ENCODE assay signal across 16 cellular contexts in the genomic region with DNA sequence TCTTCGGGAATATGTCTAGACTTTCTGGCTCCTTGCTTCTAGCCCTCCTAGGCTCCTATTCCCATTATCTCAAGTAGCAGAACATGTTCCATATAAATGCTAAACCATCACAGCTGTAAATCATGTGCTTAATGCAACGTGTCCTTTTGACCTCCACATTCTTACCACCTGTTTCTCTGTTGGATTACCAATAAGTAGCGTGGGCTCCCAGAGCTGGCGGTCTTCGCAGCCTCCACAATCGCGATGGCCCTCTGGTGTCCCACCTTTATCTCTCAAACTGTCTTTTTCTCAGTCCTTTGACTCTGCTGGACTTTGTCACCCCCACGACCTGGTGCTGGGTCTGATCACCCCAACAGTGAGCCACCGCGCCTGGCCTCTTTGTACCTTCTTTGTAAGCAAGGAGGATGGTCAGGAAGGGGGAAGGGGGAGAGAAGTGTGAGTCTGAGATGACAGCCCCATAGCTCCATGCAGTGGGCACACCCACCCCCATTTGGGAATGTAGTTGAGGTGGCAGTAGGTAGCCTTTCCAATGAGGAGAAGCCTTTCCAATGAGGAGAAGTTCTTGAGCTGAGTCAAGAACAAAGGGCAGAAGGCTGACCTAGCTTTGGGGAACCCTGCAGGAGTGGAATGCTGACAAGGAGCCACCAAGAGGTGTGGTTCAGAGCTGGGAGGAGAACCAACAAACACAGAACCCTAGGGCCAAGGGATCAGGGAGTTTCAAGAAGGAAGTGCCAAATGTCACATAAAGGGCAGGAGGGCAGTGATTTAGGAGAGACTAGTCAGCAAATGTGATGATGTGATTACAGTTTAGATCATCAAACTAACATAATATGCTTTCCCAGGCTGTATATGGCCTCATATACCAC. TPM values are rescaled to one million over a fixed set of nuclear protein-coding genes. Genes with fewer than 3 reads are reported as not detected.
A peak's percentile ranks its signal among the peaks of the same experiment; 100 is the strongest.
DNase-seq lines count a peak whose midpoint lies in the region; ATAC-seq and TF ChIP-seq lines count a peak whose summit lies in the region.
"Had no signal": no experiment of that assay in that cellular context is flagged by ENCODE, and none has a peak within 500 bp of the region (broad histone marks: within the 10 kb centered on the region; RNA-seq: fewer than 3 reads in every experiment).

No MANE protein-coding gene starts in this region.

- CTCF ChIA-PET in activated B cell treated with CpG ODN at 0.5 μM for 24 hours (lab: Charles Lee), result interaction anchor here (1.0 to 6.6 kb wide), 3 partner anchors 12 to 17 kb away, joined by 3 to 34 read pairs (median 4); no protein-coding TSS in a partner anchor
- CTCF ChIA-PET in mammary epithelial cell (lab: Charles Lee; ENCODE audit: low non-redundant PET), result no interaction called here

- peaks cover 42% of the 10 kb centered on the region for H3K36me3 Mint-ChIP-seq in activated B cell treated with CpG ODN at 0.5 μM for 24 hours (ENCODE audit: low read depth)

- peak overlapping the region; percentile 20 to 25 for H3K27ac ChIP-seq in mucosa of rectum (ENCODE audit: low read depth in 2 of 2, low read length in 2 of 2)
- H3K27ac ChIP-seq in mammary epithelial cell (ENCODE audit: insufficient read depth, low read depth, low read length), result no peak overlapping the region
- H3K27ac ChIP-seq: dorsolateral prefrontal cortex, neutrophil had no signal

- no peaks in the 10 kb centered on the region for H4K20me1 ChIP-seq in mammary epithelial cell (ENCODE audit: insufficient read depth, low read length)

- H3K27me3 ChIP-seq in mucosa of rectum (ENCODE audit: control insufficient read depth in 2 of 2, insufficient read depth in 2 of 2, low read length in 2 of 2) (no peaks in the 10 kb centered on the region), mammary epithelial cell (ENCODE audit: insufficient read depth, low read length) (no peaks in the 10 kb centered on the region)
- H3K27me3 ChIP-seq: dorsolateral prefrontal cortex, neutrophil had no signal

- no peak overlapping the region for H2AFZ ChIP-seq in mammary epithelial cell (ENCODE audit: low read depth, low read length)

- no peak for DNase-seq in stimulated activated naive CD8-positive, alpha-beta T cell treated with anti-CD3 and anti-CD28 coated beads, Interleukin-15, Interleukin-2, amounts not matched to agents 100 U/mL and 50 U/mL, for 24 hours
- DNase-seq in stimulated activated naive CD8-positive, alpha-beta T cell treated with anti-CD3 and anti-CD28 coated beads, Interleukin-15, amount 100 ng/mL, for 72 hours, result no peak
- DNase-seq in activated B cell treated with CpG ODN at 0.5 μM for 24 hours, result no peak
- DNase-seq in mammary epithelial cell, result no peak
- DNase-seq: activated CD8-positive, alpha-beta memory T cell treated with anti-CD3 and anti-CD28 coated beads, Interleukin-2, amount 50 U/mL, for 4 hours; activated naive CD4-positive, alpha-beta T cell treated with anti-CD3 and anti-CD28 coated beads, Interleukin-2, amount 50 U/mL, for 16 hours; dorsolateral prefrontal cortex; mesenchymal stem cell; NCI-H187; NCI-H446 treated with DMSO at 0.1 percent for 48 hours; T-helper 1 cell had no signal

- H3K9ac ChIP-seq in mucosa of rectum (ENCODE audit: low read depth in 1 of 2, low read length in 2 of 2), result no peak overlapping the region
- H3K9ac ChIP-seq in mammary epithelial cell (ENCODE audit: insufficient read depth, low read length), result no peak overlapping the region

- no peaks in the 10 kb centered on the region for H3K27me3 Mint-ChIP-seq in stimulated activated naive CD8-positive, alpha-beta T cell treated with anti-CD3 and anti-CD28 coated beads, Interleukin-15, amount 100 ng/mL, for 72 hours
- no peaks in the 10 kb centered on the region for H3K27me3 Mint-ChIP-seq in activated B cell treated with CpG ODN at 0.5 μM for 24 hours

- H3K4me3 ChIP-seq in mucosa of rectum (ENCODE audit: low read length in 2 of 2) (no peak overlapping the region), mammary epithelial cell (replicated peaks in 1 of 3; ENCODE audit: insufficient read depth in 1 of 3, low read depth in 2 of 3, low read length in 3 of 3) (no peak overlapping the region)
- H3K4me3 ChIP-seq: dorsolateral prefrontal cortex had no signal

- H3K4me3 Mint-ChIP-seq in stimulated activated naive CD8-positive, alpha-beta T cell treated with anti-CD3 and anti-CD28 coated beads, Interleukin-15, amount 100 ng/mL, for 72 hours, result peak overlapping the region in 1 of 2 donors; percentile 15
- H3K4me3 Mint-ChIP-seq in activated B cell treated with CpG ODN at 0.5 μM for 24 hours, result no peak overlapping the region

- dilution Hi-C loops in mammary epithelial cell (cut with HindIII; ENCODE audit: low sequenced_read_pairs), result loop anchor here (25.0 kb wide), 1 partner anchor 321 kb away; no protein-coding TSS in a partner anchor

- WGBS in mammary epithelial cell (ENCODE audit: low coverage, missing lambda C conversion rate), result 88% methylated on average over 10 of the region's 10 CpGs

- POLR2A ChIA-PET in activated B cell treated with CpG ODN at 0.5 μM for 24 hours (lab: Charles Lee), result interaction anchor here (0.9 to 5.8 kb wide), 5 partner anchors 8 to 42 kb away, joined by 3 to 68 read pairs (median 4); partner anchors contain the start of gene TRAF5

- in situ Hi-C loops in mammary epithelial cell (cut with MboI; ENCODE audit: low sequenced_read_pairs in 2 of 2), result loop anchor here in 1 of 2 donors (25.0 kb wide), 1 partner anchor 321 kb away; no protein-coding TSS in a partner anchor

- ATAC-seq in stimulated activated naive CD8-positive, alpha-beta T cell treated with anti-CD3 and anti-CD28 coated beads, Interleukin-15, Interleukin-2, amounts not matched to agents 100 U/mL and 50 U/mL, for 24 hours, result peak; percentile 37
- ATAC-seq in stimulated activated naive CD8-positive, alpha-beta T cell treated with anti-CD3 and anti-CD28 coated beads, Interleukin-15, amount 100 ng/mL, for 72 hours, result no peak
- ATAC-seq in activated B cell treated with CpG ODN at 0.5 μM for 24 hours (ENCODE audit: low read depth), result no peak
- ATAC-seq in GM21360 (IDR thresholded peaks at IDR 0.05; ENCODE audit: unreplicated experiment), result no peak
- no peak for ATAC-seq in HG03378 (IDR thresholded peaks at IDR 0.05; ENCODE audit: unreplicated experiment)
- ATAC-seq: activated CD4-positive, CD25-positive, alpha-beta regulatory T cell treated with anti-CD3 and anti-CD28 coated beads, Interleukin-2, amount 50 U/mL, for 24 hours had no signal

- no peaks in the 10 kb centered on the region for H3K9me3 ChIP-seq in mucosa of rectum (ENCODE audit: control insufficient read depth in 2 of 2, low read length in 2 of 2)
- H3K9me3 ChIP-seq in mammary epithelial cell (replicated peaks; ENCODE audit: insufficient read depth, low read length), result no peaks in the 10 kb centered on the region
- H3K9me3 ChIP-seq: neutrophil had no signal

- H3K4me1 ChIP-seq in mucosa of rectum (ENCODE audit: control insufficient read depth in 2 of 2, insufficient read depth in 2 of 2, low read length in 2 of 2), result peaks cover 35 to 52% of the 10 kb centered on the region in 2 donors
- no peaks in the 10 kb centered on the region for H3K4me1 ChIP-seq in mammary epithelial cell (ENCODE audit: insufficient read depth, low read length)

- no peaks in the 10 kb centered on the region for H3K9me3 Mint-ChIP-seq in stimulated activated naive CD8-positive, alpha-beta T cell treated with anti-CD3 and anti-CD28 coated beads, Interleukin-15, amount 100 ng/mL, for 72 hours
- H3K9me3 Mint-ChIP-seq in activated B cell treated with CpG ODN at 0.5 μM for 24 hours, result no peaks in the 10 kb centered on the region

- H3K27ac Mint-ChIP-seq in stimulated activated naive CD8-positive, alpha-beta T cell treated with anti-CD3 and anti-CD28 coated beads, Interleukin-15, amount 100 ng/mL, for 72 hours, result peak overlapping the region in 1 of 2 donors; percentile 36
- H3K27ac Mint-ChIP-seq in activated B cell treated with CpG ODN at 0.5 μM for 24 hours, result peak overlapping the region; percentile 74

- TF ChIP-seq CTCF in activated B cell treated with CpG ODN at 0.5 μM for 24 hours (IDR thresholded peaks at IDR 0.05) (no peak), mammary epithelial cell (conservative IDR thresholded peaks at IDR 0.05 in 1 of 2, IDR thresholded peaks at IDR 0.05 in 1 of 2; ENCODE audit: extremely low read depth in 1 of 2, insufficient read depth in 1 of 2, low read depth in 1 of 2, low read length in 2 of 2) (no peak)

- H3K79me2 ChIP-seq in mammary epithelial cell (ENCODE audit: insufficient read depth, low read length), result no peaks in the 10 kb centered on the region

- H3K36me3 ChIP-seq in mucosa of rectum (ENCODE audit: control insufficient read depth in 2 of 2, insufficient read depth in 2 of 2, low read length in 2 of 2), result peaks cover 0 to 3% of the 10 kb centered on the region in 2 donors
- H3K36me3 ChIP-seq in mammary epithelial cell (ENCODE audit: insufficient read depth, low read length), result no peaks in the 10 kb centered on the region
- H3K36me3 ChIP-seq: neutrophil had no signal

- BruUV-seq in mammary epithelial cell (replicated peaks; lab: Mats Ljungman, UMichigan), result no TSS peak

- H3K4me2 ChIP-seq in mammary epithelial cell (ENCODE audit: insufficient read depth, low read depth, low read length), result no peak overlapping the region

- intact Hi-C loops in activated B cell treated with CpG ODN at 0.5 μM for 24 hours (cut with micrococcal nuclease) (no loop called here), mammary epithelial cell (cut with micrococcal nuclease) (no loop called here)

- peaks cover 93% of the 10 kb centered on the region for H3K4me1 Mint-ChIP-seq in stimulated activated naive CD8-positive, alpha-beta T cell treated with anti-CD3 and anti-CD28 coated beads, Interleukin-15, amount 100 ng/mL, for 72 hours
- H3K4me1 Mint-ChIP-seq in activated B cell treated with CpG ODN at 0.5 μM for 24 hours, result peaks cover 98% of the 10 kb centered on the region

RNA-seq across cellular contexts. Expression of gene TRAF5, which starts 14.2 kb away (rescaled TPM):
- total RNA-seq in activated B cell treated with CpG ODN at 0.5 μM for 24 hours (61.4 and 73.1 TPM in 2 replicates), mammary epithelial cell (1 to 10 TPM; 2.2 to 9.0 TPM)
- 1.7 TPM for polyA plus RNA-seq in mammary epithelial cell
- 2.5 TPM for polyA minus RNA-seq in mammary epithelial cell
